In genomic region chr13:46553521-46553885, GRCh38 we compare ENCODE assay signal across 8 cellular contexts. TPM values are rescaled to one million over a fixed set of nuclear protein-coding genes. Genes with fewer than 3 reads are reported as not detected.
DNase-seq lines count a peak whose midpoint lies in the region; ATAC-seq and TF ChIP-seq lines count a peak whose summit lies in the region.

No MANE protein-coding gene starts in this region.

- H3K36me3 ChIP-seq in ACC112 (ENCODE audit: insufficient read depth, low read length) (no peaks in the 10 kb centered on the region), SK-N-MC (ENCODE audit: insufficient read depth, low read length) (no peaks in the 10 kb centered on the region), esophagus (ENCODE audit: control insufficient read depth in 2 of 2, insufficient read depth in 2 of 2, low read length in 1 of 2) (no peaks in the 10 kb centered on the region), osteoblast (ENCODE audit: insufficient read depth, low read length) (no peaks in the 10 kb centered on the region)

- H3K27me3 ChIP-seq in ACC112 (ENCODE audit: insufficient read depth, low read length) (no peaks in the 10 kb centered on the region), esophagus (ENCODE audit: control insufficient read depth in 1 of 2, insufficient read depth in 2 of 2, low read length in 2 of 2) (no peaks in the 10 kb centered on the region), osteoblast (ENCODE audit: insufficient read depth, low read length) (no peaks in the 10 kb centered on the region)

- TF ChIP-seq CTCF in osteoblast (IDR thresholded peaks at IDR 0.05; ENCODE audit: extremely low read depth, low read depth, low read length), result no peak

- H3K9me3 ChIP-seq in SK-N-MC (ENCODE audit: low read depth, low read length) (no peaks in the 10 kb centered on the region), esophagus (ENCODE audit: control insufficient read depth in 2 of 2, insufficient read depth in 1 of 2, low read depth in 1 of 2, low read length in 1 of 2) (no peaks in the 10 kb centered on the region), osteoblast (ENCODE audit: low read depth, low read length) (no peaks in the 10 kb centered on the region)

- H3K27ac ChIP-seq in ACC112 (ENCODE audit: low read depth, low read length), result peak overlapping the region; percentile 78
- no peak overlapping the region for H3K27ac ChIP-seq in SK-N-MC
- peak overlapping the region; percentile 92 to 93 for H3K27ac ChIP-seq in esophagus (ENCODE audit: low read depth in 2 of 2, low read length in 1 of 2)
- peak overlapping the region; percentile 87 for H3K27ac ChIP-seq in osteoblast (ENCODE audit: low read depth, low read length)

- peak overlapping the region; percentile 71 for H3K9ac ChIP-seq in SK-N-MC (ENCODE audit: insufficient read length)

- no peak for DNase-seq in SK-N-MC (ENCODE audit: low read depth, low spot score)
- no peak for DNase-seq in osteoblast (ENCODE audit: insufficient read length, low spot score, missing footprints)
- DNase-seq in NCI-H2081 treated with DMSO at 0.1 percent for 48 hours (lab: John Stamatoyannopoulos, UW), result no peak
- DNase-seq in NCI-H524 treated with DMSO at 0.1 percent for 48 hours (lab: John Stamatoyannopoulos, UW), result no peak

- 0% methylated on average over 34 of the region's 34 CpGs for WGBS in esophagus, 2 donors

- H2AFZ ChIP-seq in ACC112 (ENCODE audit: low read length, unreplicated experiment), result peak overlapping the region; percentile 40
- H2AFZ ChIP-seq in osteoblast (ENCODE audit: low read length), result peak overlapping the region; percentile 95

- H4K20me1 ChIP-seq in osteoblast (ENCODE audit: insufficient read depth, low read length), result peaks cover 12% of the 10 kb centered on the region

- H3K79me2 ChIP-seq in ACC112 (ENCODE audit: control insufficient read depth, insufficient read depth, low read length, unreplicated experiment) (peaks cover 47% of the 10 kb centered on the region), osteoblast (ENCODE audit: insufficient read depth, low read length) (peaks cover 58% of the 10 kb centered on the region)

- H3K4me1 ChIP-seq in ACC112 (ENCODE audit: control insufficient read depth, insufficient read depth, low read length, unreplicated experiment) (peaks cover 9% of the 10 kb centered on the region), esophagus (ENCODE audit: control insufficient read depth in 2 of 2, insufficient read depth in 2 of 2, low read length in 1 of 2) (peaks cover 3 to 5% of the 10 kb centered on the region in 2 donors), osteoblast (ENCODE audit: insufficient read depth, low read length) (peaks cover 14% of the 10 kb centered on the region)

- ATAC-seq in GM21717 (IDR thresholded peaks at IDR 0.05; ENCODE audit: unreplicated experiment), result peak; percentile 4
- no peak for ATAC-seq in GM18517 (IDR thresholded peaks at IDR 0.05; ENCODE audit: unreplicated experiment)

- peak overlapping the region; percentile 93 for H3K4me3 ChIP-seq in ACC112 (ENCODE audit: low read depth, low read length)
- peak overlapping the region; percentile 79 for H3K4me3 ChIP-seq in SK-N-MC
- peak overlapping the region; percentile 81 to 86 for H3K4me3 ChIP-seq in esophagus (ENCODE audit: low read depth in 1 of 2, low read length in 2 of 2)
- H3K4me3 ChIP-seq in osteoblast (ENCODE audit: insufficient read depth, low read length), result peak overlapping the region; percentile 96

- peak overlapping the region; percentile 97 for H3K4me2 ChIP-seq in osteoblast (ENCODE audit: insufficient read depth, low read length)

RNA-seq across cellular contexts. Expression of gene LRCH1, which starts 0.5 kb away (rescaled TPM):
- 1 to 10 TPM; 2.1 to 4.3 TPM for polyA plus RNA-seq in esophagus
- total RNA-seq in osteoblast, result 6.9 and 7.1 TPM in 2 replicates
